In genomic region chr9:93321220-93321610, GRCh38 we compare ENCODE assay signal across 27 cellular contexts.
"Had no signal": no experiment of that assay in that cellular context is flagged by ENCODE, and none has a peak within 500 bp of the region (broad histone marks: within the 10 kb centered on the region; RNA-seq: fewer than 3 reads in every experiment).

No MANE protein-coding gene starts in this region.

- H3K4me3 Mint-ChIP-seq: activated CD4-positive, alpha-beta memory T cell treated with anti-CD3 and anti-CD28 coated beads, Interleukin-2, amount 10 ng/mL, durations not matched to agents 7 days and 5 days; activated CD4-positive, alpha-beta T cell treated with anti-CD3 and anti-CD28 coated beads, Interleukin-2, amount 10 ng/mL, durations not matched to agents 7 days and 5 days; activated naive CD4-positive, alpha-beta T cell treated with anti-CD3 and anti-CD28 coated beads for 36 hours; activated naive CD8-positive, alpha-beta T cell treated with anti-CD3 and anti-CD28 coated beads, Interleukin-2, amount 10 ng/mL, durations not matched to agents 7 days and 5 days; activated T-cell treated with anti-CD3 and anti-CD28 coated beads, Interleukin-2, amount 50 U/mL, for 72 hours; memory B cell; naive thymus-derived CD8-positive, alpha-beta T cell; T-helper 17 cell had no signal

- H3K9me3 Mint-ChIP-seq: activated CD4-positive, alpha-beta memory T cell treated with anti-CD3 and anti-CD28 coated beads, Interleukin-2, amount 10 ng/mL, durations not matched to agents 7 days and 5 days; activated CD4-positive, alpha-beta T cell treated with anti-CD3 and anti-CD28 coated beads, Interleukin-2, amount 10 ng/mL, durations not matched to agents 7 days and 5 days; activated naive CD4-positive, alpha-beta T cell treated with anti-CD3 and anti-CD28 coated beads for 36 hours; activated naive CD8-positive, alpha-beta T cell treated with anti-CD3 and anti-CD28 coated beads, Interleukin-2, amount 10 ng/mL, durations not matched to agents 7 days and 5 days; activated T-cell treated with anti-CD3 and anti-CD28 coated beads, Interleukin-2, amount 50 U/mL, for 72 hours; memory B cell; naive thymus-derived CD8-positive, alpha-beta T cell had no signal

- H3K4me3 ChIP-seq: gastroesophageal sphincter, ovary, prostate gland, skin epidermis, testis, uterus had no signal

- ATAC-seq: activated T-cell treated with anti-CD3 and anti-CD28 coated beads, Interleukin-2, amount 50 U/mL, for 72 hours; gastroesophageal sphincter; naive thymus-derived CD8-positive, alpha-beta T cell; stimulated activated naive CD8-positive, alpha-beta T cell treated with anti-CD3 and anti-CD28 coated beads, Interleukin-15, Interleukin-2, amounts not matched to agents 100 U/mL and 50 U/mL, for 24 hours; T-helper 17 cell had no signal

- H3K27ac ChIP-seq: gastroesophageal sphincter, neutrophil, ovary, prostate gland, skin epidermis, testis, uterus had no signal

- DNase-seq: activated CD4-positive, alpha-beta memory T cell treated with anti-CD3 and anti-CD28 coated beads, Interleukin-2, amount 10 ng/mL, durations not matched to agents 7 days and 5 days; activated CD4-positive, alpha-beta T cell treated with anti-CD3 and anti-CD28 coated beads for 1 hour; activated CD4-positive, alpha-beta T cell treated with anti-CD3 and anti-CD28 coated beads, Interleukin-2, amount 10 ng/mL, durations not matched to agents 7 days and 5 days; activated naive CD4-positive, alpha-beta T cell treated with anti-CD3 and anti-CD28 coated beads for 36 hours; activated naive CD8-positive, alpha-beta T cell treated with anti-CD3 and anti-CD28 coated beads, Interleukin-2, amount 10 ng/mL, durations not matched to agents 7 days and 5 days; activated T-cell treated with anti-CD3 and anti-CD28 coated beads, Interleukin-2, amount 50 U/mL, for 72 hours; amniotic stem cell; caudate nucleus; cortex of kidney; head of caudate nucleus; hippocampal formation; naive thymus-derived CD8-positive, alpha-beta T cell; ovary; retina; stimulated activated CD4-positive, alpha-beta T cell treated with anti-CD3 and anti-CD28 coated beads, Interleukin-12 subunit alpha, Interleukin-12 subunit beta, amount 100 ng/mL, for 4 hours; stimulated activated CD4-positive, alpha-beta T cell treated with anti-CD3 and anti-CD28 coated beads, Interleukin-4, amount 100 ng/mL, for 1 hour; stimulated activated naive CD8-positive, alpha-beta T cell treated with anti-CD3 and anti-CD28 coated beads, Interleukin-15, Interleukin-2, amounts not matched to agents 100 U/mL and 50 U/mL, for 24 hours; T-helper 17 cell; T1000; testis; trophoblast cell; uterus had no signal

- H3K36me3 ChIP-seq: neutrophil, ovary, prostate gland, uterus had no signal

- H3K27ac Mint-ChIP-seq: activated CD4-positive, alpha-beta memory T cell treated with anti-CD3 and anti-CD28 coated beads, Interleukin-2, amount 10 ng/mL, durations not matched to agents 7 days and 5 days; activated CD4-positive, alpha-beta T cell treated with anti-CD3 and anti-CD28 coated beads, Interleukin-2, amount 10 ng/mL, durations not matched to agents 7 days and 5 days; activated naive CD4-positive, alpha-beta T cell treated with anti-CD3 and anti-CD28 coated beads for 36 hours; activated naive CD8-positive, alpha-beta T cell treated with anti-CD3 and anti-CD28 coated beads, Interleukin-2, amount 10 ng/mL, durations not matched to agents 7 days and 5 days; activated T-cell treated with anti-CD3 and anti-CD28 coated beads, Interleukin-2, amount 50 U/mL, for 72 hours; memory B cell; T-helper 17 cell had no signal

- H3K4me1 ChIP-seq: gastroesophageal sphincter, prostate gland, testis, uterus had no signal

- H3K36me3 Mint-ChIP-seq: activated naive CD8-positive, alpha-beta T cell treated with anti-CD3 and anti-CD28 coated beads, Interleukin-2, amount 10 ng/mL, durations not matched to agents 7 days and 5 days; memory B cell had no signal

- H3K9me3 ChIP-seq: gastroesophageal sphincter, neutrophil, ovary, prostate gland, testis, uterus had no signal

- H3K27me3 ChIP-seq: gastroesophageal sphincter, ovary, testis, uterus had no signal
